ENCODE assay signal across 8 cellular contexts in genomic region chr10:14186245-14186644, GRCh38.
DNase-seq lines count a peak whose midpoint lies in the region; ATAC-seq and TF ChIP-seq lines count a peak whose summit lies in the region.

No MANE protein-coding gene starts in this region.

- TF ChIP-seq CTCF in GM12875 (IDR thresholded peaks at IDR 0.05; ENCODE audit: borderline replicate concordance, insufficient read depth, low read depth, low read length), result peak; percentile 42; the same call in 1 of the 2 replicates
- TF ChIP-seq CTCF in RWPE2 (IDR thresholded peaks at IDR 0.05; ENCODE audit: poor library complexity, severe bottlenecking), result peak; percentile 30
- TF ChIP-seq CTCF in fibroblast of pulmonary artery (IDR thresholded peaks at IDR 0.05; ENCODE audit: low read length, missing control alignments), result peak; percentile 32
- no peak for TF ChIP-seq CTCF in uterus (IDR thresholded peaks at IDR 0.05)

- H3K4me3 ChIP-seq in BLaER1, result no peak overlapping the region
- H3K4me3 ChIP-seq in GM12875 (ENCODE audit: low read depth, low read length), result no peak overlapping the region
- H3K4me3 ChIP-seq in RWPE2 (ENCODE audit: severe bottlenecking), result no peak overlapping the region
- H3K4me3 ChIP-seq in fibroblast of pulmonary artery (replicated peaks; ENCODE audit: low read depth, low read length), result no peak overlapping the region
- no peak overlapping the region for H3K4me3 ChIP-seq in uterus

- H3K4me2 ChIP-seq in BLaER1, result peak overlapping the region; percentile 82

- no peaks in the 10 kb centered on the region for H4K20me1 ChIP-seq in BLaER1

- TF ChIP-seq POLR2A in uterus (IDR thresholded peaks at IDR 0.05), result no peak

- no peaks in the 10 kb centered on the region for H3K9me3 ChIP-seq in BLaER1
- H3K9me3 ChIP-seq in RWPE2 (ENCODE audit: severe bottlenecking), result no peaks in the 10 kb centered on the region
- H3K9me3 ChIP-seq in uterus, result no peaks in the 10 kb centered on the region

- no peaks in the 10 kb centered on the region for H3K27me3 ChIP-seq in BLaER1
- H3K27me3 ChIP-seq in RWPE2 (ENCODE audit: insufficient read depth, poor library complexity, severe bottlenecking), result no peaks in the 10 kb centered on the region
- H3K27me3 ChIP-seq in uterus, result peaks cover 0 to 4% of the 10 kb centered on the region in 2 donors

- DNase-seq in RWPE2 (ENCODE audit: low spot score) (no peak), fibroblast of pulmonary artery (ENCODE audit: low read depth) (no peak), uterus (no peak)
- DNase-seq in stimulated activated CD4-positive, alpha-beta T cell treated with anti-CD3 and anti-CD28 coated beads, Interleukin-2, amount 100 ng/mL, for 24 hours, result no peak
- no peak for DNase-seq in stimulated activated CD4-positive, alpha-beta T cell treated with anti-CD3 and anti-CD28 coated beads, Interleukin-2, amount 100 ng/mL, for 48 hours

- H3K9ac ChIP-seq in BLaER1, result no peak overlapping the region

- H3K36me3 ChIP-seq in BLaER1 (no peaks in the 10 kb centered on the region), RWPE2 (ENCODE audit: low read depth) (no peaks in the 10 kb centered on the region), uterus (no peaks in the 10 kb centered on the region)

- intact Hi-C loops in uterus (cut with DNase I; ENCODE audit: low total_unique reads), result no loop called here

- H3K27ac ChIP-seq in BLaER1, result no peak overlapping the region
- no peak overlapping the region for H3K27ac ChIP-seq in RWPE2 (ENCODE audit: poor library complexity, severe bottlenecking)
- no peak overlapping the region for H3K27ac ChIP-seq in uterus

- no peak for ATAC-seq in RWPE2 (ENCODE audit: low read depth)
- no peak for ATAC-seq in GM21737 (IDR thresholded peaks at IDR 0.05; ENCODE audit: unreplicated experiment)

- H3K4me1 ChIP-seq in BLaER1, result peaks cover 31% of the 10 kb centered on the region
- peaks cover 6% of the 10 kb centered on the region for H3K4me1 ChIP-seq in RWPE2 (ENCODE audit: insufficient read depth, poor library complexity, severe bottlenecking)
- H3K4me1 ChIP-seq in uterus, result no peaks in the 10 kb centered on the region

Comparison
In these comparisons a context has a peak if more than half of its experiments do, and no peak if none do; other contexts are left out.
1. CTCF ChIP-seq: peak in GM12875 (single experiment), RWPE2 (single experiment) and fibroblast of pulmonary artery (single experiment); none in uterus (0 of 4).